ENCODE assay signal across 15 cellular contexts in genomic region chr17:50043290-50044148, GRCh38. TPM values are rescaled to one million over a fixed set of nuclear protein-coding genes. Genes with fewer than 3 reads are reported as not detected.
DNase-seq lines count a peak whose midpoint lies in the region; ATAC-seq, FAIRE-seq and TF ChIP-seq lines count a peak whose summit lies in the region.
"Had no signal": no experiment of that assay in that cellular context is flagged by ENCODE, and none has a peak within 500 bp of the region (broad histone marks: within the 10 kb centered on the region; RNA-seq: fewer than 3 reads in every experiment).

No MANE protein-coding gene starts in this region.

- H3K27ac Mint-ChIP-seq in Calu3 (ENCODE audit: unreplicated experiment) (peak overlapping the region; percentile 27), osteocyte (ENCODE audit: unreplicated experiment) (peak overlapping the region; percentile 44), HFFc6 (no peak overlapping the region)

- BruUV-seq in Calu3 (replicated peaks; lab: Mats Ljungman, UMichigan): no TSS peak

- DNase-seq in Calu3: peak; percentile 79
- peak; percentile 67 to 90 (median 84) for DNase-seq in body of pancreas
- peak in 3 of 5 donors; percentile 54 to 64 (median 63) for DNase-seq in heart left ventricle
- DNase-seq in osteocyte (ENCODE audit: extremely low spot score, unreplicated experiment): no peak
- DNase-seq in HFFc6: no peak
- DNase-seq in activated gamma-delta T cell (lab: John Stamatoyannopoulos, UW): no peak
- no peak for DNase-seq in GOT3 (lab: John Stamatoyannopoulos, UW)
- DNase-seq in frontal cortex (ENCODE audit: low spot score in 2 of 2): no peak
- DNase-seq: ACHN, NCI-H1436, NCI-H524 had no signal

- no peak for FAIRE-seq in frontal cortex (lab: Jason Lieb, UNC)

- H3K9me3 Mint-ChIP-seq in Calu3 (ENCODE audit: low read depth, unreplicated experiment) (no peaks in the 10 kb centered on the region), osteocyte (ENCODE audit: unreplicated experiment) (no peaks in the 10 kb centered on the region), HFFc6 (no peaks in the 10 kb centered on the region)

- H3K27me3 ChIP-seq in body of pancreas: no peaks in the 10 kb centered on the region
- no peaks in the 10 kb centered on the region for H3K27me3 ChIP-seq in heart left ventricle
- H3K27me3 ChIP-seq: adrenal gland had no signal

- H3K4me3 Mint-ChIP-seq in Calu3 (ENCODE audit: low read depth, unreplicated experiment): peak overlapping the region; percentile 15
- no peak overlapping the region for H3K4me3 Mint-ChIP-seq in osteocyte (ENCODE audit: unreplicated experiment)
- no peak overlapping the region for H3K4me3 Mint-ChIP-seq in HFFc6

- CTCF ChIA-PET in Calu3 (lab: Charles Lee): interaction anchor here (0.5 to 1.9 kb wide), 7 partner anchors 9 to 84 kb away, joined by 3 to 11 read pairs (median 3); partner anchors contain the start of gene ITGA3

- intact Hi-C loops in Calu3 (cut with micrococcal nuclease; ENCODE audit: unreplicated experiment) (no loop called here), body of pancreas (cut with DNase I) (no loop called here), heart left ventricle (cut with DNase I) (no loop called here)

- TF ChIP-seq POLR2A in body of pancreas (IDR thresholded peaks at IDR 0.05): no peak
- no peak for TF ChIP-seq POLR2A in heart left ventricle (IDR thresholded peaks at IDR 0.05)

- H3K27ac ChIP-seq in body of pancreas (peak overlapping the region; percentile 34 to 71 (median 58)), heart left ventricle (peak overlapping the region in 4 of 12 donors; percentile 27 to 42 (median 32))
- H3K27ac ChIP-seq: VCaP had no signal

- H3K27me3 Mint-ChIP-seq in Calu3 (ENCODE audit: unreplicated experiment) (no peaks in the 10 kb centered on the region), osteocyte (ENCODE audit: unreplicated experiment) (no peaks in the 10 kb centered on the region), HFFc6 (ENCODE audit: insufficient read depth) (no peaks in the 10 kb centered on the region; the same call in 1 of the 2 replicates)

- peaks cover 22% of the 10 kb centered on the region for H3K36me3 Mint-ChIP-seq in Calu3 (ENCODE audit: insufficient read depth, unreplicated experiment)
- no peaks in the 10 kb centered on the region for H3K36me3 Mint-ChIP-seq in osteocyte (ENCODE audit: unreplicated experiment)
- H3K36me3 Mint-ChIP-seq in HFFc6 (ENCODE audit: low read depth): no peaks in the 10 kb centered on the region

- WGBS in body of pancreas, 2 donors: 20 to 26% methylated on average over 9 to 15 of the region's 16 CpGs
- WGBS in heart left ventricle, 4 donors: 49 to 62% (median 57%) methylated on average over 10 to 16 of the region's 16 CpGs

- H3K4me1 ChIP-seq in body of pancreas (peaks cover 26% of the 10 kb centered on the region), heart left ventricle (peaks cover 0 to 23% (median 17%) of the 10 kb centered on the region in 12 donors)
- H3K4me1 ChIP-seq: HAP-1 had no signal

- ATAC-seq in body of pancreas: peak; percentile 87
- ATAC-seq in heart left ventricle: peak in 3 of 4 donors; percentile 64 to 73 (median 68)

- no peaks in the 10 kb centered on the region for H3K36me3 ChIP-seq in body of pancreas (replicated peaks in 1 of 2; ENCODE audit: insufficient read depth in 1 of 2, low read depth in 2 of 2)
- H3K36me3 ChIP-seq in heart left ventricle: no peaks in the 10 kb centered on the region
- H3K36me3 ChIP-seq: adrenal gland, HAP-1 had no signal

- H3K4me1 Mint-ChIP-seq in Calu3 (ENCODE audit: low read depth, unreplicated experiment) (peaks cover 63% of the 10 kb centered on the region), osteocyte (ENCODE audit: unreplicated experiment) (peaks cover 28% of the 10 kb centered on the region), HFFc6 (ENCODE audit: low read depth) (peaks cover 34% of the 10 kb centered on the region)

- TF ChIP-seq CTCF in Calu3 (IDR thresholded peaks at IDR 0.05; ENCODE audit: unreplicated experiment) (no peak), body of pancreas (IDR thresholded peaks at IDR 0.05) (no peak), heart left ventricle (IDR thresholded peaks at IDR 0.05) (no peak), osteocyte (IDR thresholded peaks at IDR 0.05) (no peak), HFFc6 (IDR thresholded peaks at IDR 0.05) (no peak)

- H3K4me3 ChIP-seq in body of pancreas (no peak overlapping the region), heart left ventricle (no peak overlapping the region)
- H3K4me3 ChIP-seq: adrenal gland, HAP-1, skin epidermis had no signal

- no peaks in the 10 kb centered on the region for H3K9me3 ChIP-seq in body of pancreas
- no peaks in the 10 kb centered on the region for H3K9me3 ChIP-seq in heart left ventricle
- H3K9me3 ChIP-seq: adrenal gland, HAP-1 had no signal

RNA-seq across cellular contexts. Expression of gene ITGA3, which starts 12.4 kb away (rescaled TPM):
- total RNA-seq in Calu3 (2022): 539 and 709 TPM in 2 replicates
- 10 to 100 TPM; 31.0 to 36.3 TPM for total RNA-seq in body of pancreas
- 10 to 100 TPM; 18.4 to 71.2 (median 23.6) TPM for total RNA-seq in heart left ventricle
- 10 to 100 TPM; 16.8 to 72.9 TPM for polyA plus RNA-seq in heart left ventricle
- total RNA-seq in osteocyte: 201 and 221 TPM in 2 replicates
- 100 to 1,000 TPM; 272 to 319 (median 288) TPM for total RNA-seq in HFFc6 (2021; fragmentation: NEBNext Ultra II Directional; extraction: Animal tissue kit (Norgen Biotek cat#: 25700))
- total RNA-seq in frontal cortex: 20.0 TPM

RNA-seq across cellular contexts. Expression of gene DLX3, which starts 48.5 kb away (rescaled TPM):
- total RNA-seq in Calu3 (2022) (not detected in 2 replicates), body of pancreas (not detected), heart left ventricle (under 1 TPM in 3 of 9 donors, not detected in 6; 0.09 to 0.61 (median 0.12) TPM), osteocyte (not detected in 2 replicates), frontal cortex (not detected)
- polyA plus RNA-seq in heart left ventricle: under 1 TPM; 0.08 TPM
- not detected for total RNA-seq in HFFc6 (2021; fragmentation: NEBNext Ultra II Directional; extraction: Animal tissue kit (Norgen Biotek cat#: 25700))

RNA-seq across cellular contexts. Expression of gene PDK2, which starts 51.6 kb away (rescaled TPM):
- total RNA-seq in Calu3 (2022) (29.5 and 39.1 TPM in 2 replicates), body of pancreas (100 to 1,000 TPM in 1 of 2 donors, 10 to 100 TPM in 1; 27.0 to 119 TPM), heart left ventricle (100 to 1,000 TPM; 142 to 490 (median 200) TPM), osteocyte (66.2 and 67.0 TPM in 2 replicates), frontal cortex (11.8 TPM)
- 100 to 1,000 TPM; 125 to 173 TPM for polyA plus RNA-seq in heart left ventricle
- 10 to 100 TPM; 26.6 to 35.6 (median 29.6) TPM for total RNA-seq in HFFc6 (2021; fragmentation: NEBNext Ultra II Directional; extraction: Animal tissue kit (Norgen Biotek cat#: 25700))

Comparison
In these comparisons a context has a peak if more than half of its experiments do, and no peak if none do; other contexts are left out.
1. DNase-seq: peak in Calu3 (single experiment), body of pancreas (4 of 4) and heart left ventricle (3 of 5); none in osteocyte (single experiment), HFFc6 (single experiment), activated gamma-delta T cell (single experiment), GOT3 (single experiment) and frontal cortex (0 of 2).